Comparison of ENCODE assay signal across 24 cellular contexts in the genomic region with DNA sequence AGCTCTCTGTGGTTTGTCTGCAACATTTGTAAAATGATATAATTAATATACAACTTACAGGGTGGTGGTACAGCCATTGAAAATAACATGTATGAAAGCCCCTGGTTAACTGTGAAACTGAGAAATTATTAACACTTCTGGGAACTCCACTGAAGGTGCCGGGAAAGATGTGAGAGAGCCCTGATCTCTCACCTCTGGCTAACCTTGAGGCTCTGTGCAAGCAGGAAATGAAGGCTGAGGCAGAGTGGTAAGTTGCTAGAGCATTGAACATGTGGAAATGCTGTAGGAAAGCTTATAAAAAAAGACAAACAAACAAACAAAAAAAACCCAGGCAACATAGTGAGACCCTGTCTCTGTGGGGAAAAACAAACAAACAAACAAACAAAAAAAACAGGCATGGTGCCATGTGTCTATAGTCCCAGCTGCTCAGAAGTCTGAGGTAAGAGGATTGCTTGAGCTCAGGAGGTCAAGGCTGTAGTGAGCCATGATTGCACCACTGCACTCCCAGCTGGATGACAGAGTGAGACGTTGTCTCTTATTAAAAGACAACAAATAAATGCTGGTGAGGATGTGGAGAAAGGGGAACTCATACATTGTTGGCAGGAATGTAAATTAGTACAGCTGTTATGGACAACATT. TPM values are rescaled to one million over a fixed set of nuclear protein-coding genes. Genes with fewer than 3 reads are reported as not detected.
A peak's percentile ranks its signal among the peaks of the same experiment; 100 is the strongest.
DNase-seq lines count a peak whose midpoint lies in the region; ATAC-seq and TF ChIP-seq lines count a peak whose summit lies in the region.
"Had no signal": no experiment of that assay in that cellular context is flagged by ENCODE, and none has a peak within 500 bp of the region (broad histone marks: within the 10 kb centered on the region; RNA-seq: fewer than 3 reads in every experiment).

No MANE protein-coding gene starts in this region.

- no peaks in the 10 kb centered on the region for H3K4me1 Mint-ChIP-seq in WTC11
- H3K4me1 Mint-ChIP-seq in CD8-positive, alpha-beta T cell (ENCODE audit: low read depth): no peaks in the 10 kb centered on the region
- H3K4me1 Mint-ChIP-seq: activated CD8-positive, alpha-beta memory T cell treated with anti-CD3 and anti-CD28 coated beads, Interleukin-2, amount 10 ng/mL, durations not matched to agents 7 days and 5 days; activated T-helper 17 cell treated with anti-CD3 and anti-CD28 coated beads, Interleukin-2, amount 50 U/mL, for 72 hours; neural crest cell had no signal

- WGBS in right cardiac atrium: 64% methylated on average over 2 of the region's 2 CpGs

- CTCF ChIA-PET in WTC11 (lab: Charles Lee): no interaction called here
- CTCF ChIA-PET in CD8-positive, alpha-beta T cell (lab: Charles Lee): interaction anchor here (1.3 kb wide), 1 partner anchor 13 kb away, joined by 3 read pairs; no protein-coding TSS in a partner anchor

- TF ChIP-seq CTCF in WTC11 (IDR thresholded peaks at IDR 0.05) (no peak), fibroblast of mammary gland (conservative IDR thresholded peaks at IDR 0.05; ENCODE audit: control insufficient read depth, insufficient read depth, low read depth, low read length) (no peak)
- TF ChIP-seq CTCF in CD8-positive, alpha-beta T cell (IDR thresholded peaks at IDR 0.05): no peak

- no peak overlapping the region for H3K27ac ChIP-seq in right cardiac atrium (ENCODE audit: low read length)
- no peak overlapping the region for H3K27ac ChIP-seq in CD8-positive, alpha-beta T cell (ENCODE audit: low read depth, low read length)
- H3K27ac ChIP-seq: BLaER1, prostate gland, uterus had no signal

- H3K27ac Mint-ChIP-seq in WTC11: no peak overlapping the region
- H3K27ac Mint-ChIP-seq in CD8-positive, alpha-beta T cell: no peak overlapping the region
- H3K27ac Mint-ChIP-seq: activated CD8-positive, alpha-beta memory T cell treated with anti-CD3 and anti-CD28 coated beads, Interleukin-2, amount 10 ng/mL, durations not matched to agents 7 days and 5 days; activated naive CD8-positive, alpha-beta T cell treated with anti-CD3 and anti-CD28 coated beads, Interleukin-2, amount 10 ng/mL, durations not matched to agents 7 days and 5 days; activated T-helper 17 cell treated with anti-CD3 and anti-CD28 coated beads, Interleukin-2, amount 50 U/mL, for 72 hours had no signal

- no peaks in the 10 kb centered on the region for H3K4me1 ChIP-seq in right cardiac atrium (ENCODE audit: control insufficient read depth, insufficient read depth, low read length)
- no peaks in the 10 kb centered on the region for H3K4me1 ChIP-seq in CD8-positive, alpha-beta T cell (ENCODE audit: insufficient read depth, low read length)
- H3K4me1 ChIP-seq: BLaER1, prostate gland, uterus had no signal

- H3K9me3 ChIP-seq in right cardiac atrium (ENCODE audit: control insufficient read depth, low read length): no peaks in the 10 kb centered on the region
- no peaks in the 10 kb centered on the region for H3K9me3 ChIP-seq in CD8-positive, alpha-beta T cell (ENCODE audit: low read length)
- H3K9me3 ChIP-seq: prostate gland had no signal

- no peak overlapping the region for H3K4me3 Mint-ChIP-seq in WTC11
- no peak overlapping the region for H3K4me3 Mint-ChIP-seq in CD8-positive, alpha-beta T cell
- H3K4me3 Mint-ChIP-seq: activated CD8-positive, alpha-beta memory T cell treated with anti-CD3 and anti-CD28 coated beads, Interleukin-2, amount 10 ng/mL, durations not matched to agents 7 days and 5 days; activated naive CD8-positive, alpha-beta T cell treated with anti-CD3 and anti-CD28 coated beads, Interleukin-2, amount 10 ng/mL, durations not matched to agents 7 days and 5 days; activated T-helper 17 cell treated with anti-CD3 and anti-CD28 coated beads, Interleukin-2, amount 50 U/mL, for 72 hours; neural crest cell had no signal

- no peaks in the 10 kb centered on the region for H3K27me3 ChIP-seq in right cardiac atrium (ENCODE audit: control insufficient read depth, insufficient read depth)
- H3K27me3 ChIP-seq in CD8-positive, alpha-beta T cell (ENCODE audit: insufficient read depth, low read length): no peaks in the 10 kb centered on the region
- H3K27me3 ChIP-seq: BLaER1, uterus had no signal

- no peak overlapping the region for H3K4me3 ChIP-seq in fibroblast of mammary gland (ENCODE audit: control insufficient read depth, low read depth, low read length)
- H3K4me3 ChIP-seq in right cardiac atrium (ENCODE audit: low read length): no peak overlapping the region
- no peak overlapping the region for H3K4me3 ChIP-seq in CD8-positive, alpha-beta T cell (ENCODE audit: low read depth, low read length)
- H3K4me3 ChIP-seq: BLaER1, prostate gland, smooth muscle cell, uterus had no signal

- H3K36me3 ChIP-seq in CD8-positive, alpha-beta T cell (ENCODE audit: insufficient read depth, low read length): no peaks in the 10 kb centered on the region
- H3K36me3 ChIP-seq: prostate gland, uterus had no signal

- peaks cover 53% of the 10 kb centered on the region for H3K9me3 Mint-ChIP-seq in WTC11
- H3K9me3 Mint-ChIP-seq in CD8-positive, alpha-beta T cell: peaks cover 19% of the 10 kb centered on the region

- intact Hi-C loops in right cardiac atrium (cut with DNase I): no loop called here
- intact Hi-C loops in CD8-positive, alpha-beta T cell (cut with DNase I, micrococcal nuclease): no loop called here

- no peak for ATAC-seq in WTC11
- no peak for ATAC-seq in right cardiac atrium
- no peak for ATAC-seq in CD8-positive, alpha-beta T cell
- ATAC-seq: activated CD8-positive, alpha-beta memory T cell treated with anti-CD3 and anti-CD28 coated beads, Interleukin-2, amount 10 ng/mL, durations not matched to agents 7 days and 5 days; activated T-helper 17 cell treated with anti-CD3 and anti-CD28 coated beads, Interleukin-2, amount 50 U/mL, for 72 hours; left colon had no signal

- peak; percentile 13 for DNase-seq in NK-92 treated with Interleukin-12 subunit alpha and Interleukin-12 subunit beta, amount 100 ng/mL, for 24 hours (lab: John Stamatoyannopoulos, UW)
- DNase-seq in NK-92 (lab: John Stamatoyannopoulos, UW; ENCODE audit: unreplicated experiment) (no peak), WTC11 (ENCODE audit: low spot score) (no peak), fibroblast of mammary gland (ENCODE audit: low read depth) (peak; percentile 48), smooth muscle cell of the brain vasculature (ENCODE audit: low read depth, low spot score) (peak; percentile 6), NCI-H2029 (lab: John Stamatoyannopoulos, UW) (no peak), right cardiac atrium (no peak)
- DNase-seq in CD8-positive, alpha-beta T cell: no peak
- DNase-seq: activated CD8-positive, alpha-beta memory T cell treated with anti-CD3 and anti-CD28 coated beads, Interleukin-2, amount 10 ng/mL, durations not matched to agents 7 days and 5 days; activated naive CD8-positive, alpha-beta T cell treated with anti-CD3 and anti-CD28 coated beads, Interleukin-2, amount 10 ng/mL, durations not matched to agents 7 days and 5 days; DMS 273 treated with DMSO at 0.1 percent for 48 hours; erythroblast; GF-D8; GOT3; left colon; NCI-H2029 treated with DMSO at 0.1 percent for 48 hours; NCI-H446; uterus had no signal

- H3K27me3 Mint-ChIP-seq in WTC11 (ENCODE audit: low read depth): peaks cover 14% of the 10 kb centered on the region
- peaks cover 2% of the 10 kb centered on the region for H3K27me3 Mint-ChIP-seq in CD8-positive, alpha-beta T cell (ENCODE audit: low read depth)
- H3K27me3 Mint-ChIP-seq: activated CD8-positive, alpha-beta memory T cell treated with anti-CD3 and anti-CD28 coated beads, Interleukin-2, amount 10 ng/mL, durations not matched to agents 7 days and 5 days; activated naive CD8-positive, alpha-beta T cell treated with anti-CD3 and anti-CD28 coated beads, Interleukin-2, amount 10 ng/mL, durations not matched to agents 7 days and 5 days; activated T-helper 17 cell treated with anti-CD3 and anti-CD28 coated beads, Interleukin-2, amount 50 U/mL, for 72 hours had no signal

- POLR2A ChIA-PET in WTC11 (lab: Charles Lee): no interaction called here
- POLR2A ChIA-PET in CD8-positive, alpha-beta T cell (lab: Charles Lee): no interaction called here

- peaks cover 43% of the 10 kb centered on the region for H3K36me3 Mint-ChIP-seq in WTC11
- H3K36me3 Mint-ChIP-seq in CD8-positive, alpha-beta T cell: peaks cover 19% of the 10 kb centered on the region

TF ChIP-seq in WTC11, 78 proteins besides CTCF, POLR2A, EP300 and RAD21:
- TF ChIP-seq HMGA2 (CRISPR knock-in tag; IDR thresholded peaks at IDR 0.05) (no peak), GABPB1 (CRISPR knock-in tag; IDR thresholded peaks at IDR 0.05) (peak; percentile 64; the same call in 1 of the 2 replicates)

RNA-seq across cellular contexts. Expression of a gene that starts 7.5 kb away (rescaled TPM):
- 0.34 to 0.44 TPM (median 0.37 TPM) in 3 replicates for total RNA-seq in WTC11 (2021)
- total RNA-seq in right cardiac atrium: under 1 TPM; 0.25 to 0.59 (median 0.54) TPM
- polyA plus RNA-seq in right cardiac atrium: 0.48 TPM
- under 1 TPM in 1 of 2 experiments, not detected in 1; 0.39 TPM for total RNA-seq in CD8-positive, alpha-beta T cell
- total RNA-seq: smooth muscle cell had no signal
- polyA plus RNA-seq: smooth muscle cell had no signal

RNA-seq across cellular contexts. Expression of a gene that starts 58.8 kb away (rescaled TPM):
- total RNA-seq in WTC11 (2021) (0.07 to 0.23 TPM (median 0.13 TPM) in 3 replicates), right cardiac atrium (under 1 TPM in 1 of 4 donors, not detected in 3; 0.18 TPM)
- polyA plus RNA-seq in right cardiac atrium: 0.02 TPM
- not detected for total RNA-seq in CD8-positive, alpha-beta T cell
- total RNA-seq: activated naive CD8-positive, alpha-beta T cell treated with anti-CD3 and anti-CD28 coated beads, Interleukin-2, amount 10 ng/mL, durations not matched to agents 7 days and 5 days; activated T-helper 17 cell treated with anti-CD3 and anti-CD28 coated beads, Interleukin-2, amount 50 U/mL, for 72 hours; dermis microvascular lymphatic vessel endothelial cell; neural crest cell had no signal

Comparison
In these comparisons a context has a peak if more than half of its experiments do, and no peak if none do; other contexts are left out.
1. DNase-seq: peak in NK-92 treated with Interleukin-12 subunit alpha and Interleukin-12 subunit beta, amount 100 ng/mL, for 24 hours (single experiment), fibroblast of mammary gland (single experiment) and smooth muscle cell of the brain vasculature (single experiment); none in NK-92 (single experiment), WTC11 (single experiment), NCI-H2029 (single experiment), right cardiac atrium (0 of 3) and CD8-positive, alpha-beta T cell (0 of 7).